ENCODE assay signal across 8 cellular contexts in the genomic region with DNA sequence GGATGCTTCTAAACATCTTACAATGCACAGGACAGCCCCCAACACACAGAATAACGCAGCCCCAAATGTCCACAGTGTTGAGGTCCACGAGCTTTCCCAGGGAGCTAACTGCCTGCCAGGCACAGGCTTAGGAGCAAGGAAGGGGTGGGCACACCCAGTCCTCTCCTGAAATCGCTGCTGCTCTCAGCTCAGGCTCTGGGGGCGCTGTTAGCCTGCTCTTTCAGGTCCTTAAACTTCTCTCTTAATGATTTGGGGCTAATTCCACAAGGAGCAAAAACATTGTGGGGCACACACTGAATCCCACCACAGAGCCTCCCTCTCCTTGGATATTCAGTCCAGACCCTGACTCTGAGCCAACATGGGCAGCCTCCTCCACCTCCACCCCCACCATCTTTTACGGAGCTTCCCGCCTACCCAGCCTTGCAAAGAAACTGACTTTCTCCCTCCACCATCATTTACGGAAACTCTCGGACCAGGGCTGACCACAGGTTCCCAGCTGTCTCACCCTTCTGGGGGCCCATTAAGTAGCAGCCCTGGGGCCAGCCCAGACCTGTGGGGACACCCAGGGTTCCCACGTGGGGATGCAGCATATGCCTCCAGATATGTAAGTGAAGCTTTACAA. TPM values are rescaled to one million over a fixed set of nuclear protein-coding genes. Genes with fewer than 3 reads are reported as not detected.
DNase-seq lines count a peak whose midpoint lies in the region; ATAC-seq and TF ChIP-seq lines count a peak whose summit lies in the region.

No MANE protein-coding gene starts in this region.

- no peak overlapping the region for H3K4me3 ChIP-seq in left lung

- peaks cover 0 to 36% of the 10 kb centered on the region in 2 donors for H3K4me1 ChIP-seq in left lung

- peak; percentile 23 to 57 for TF ChIP-seq CTCF in left lung (IDR thresholded peaks at IDR 0.05)

- peak; percentile 59 for DNase-seq in A172 (ENCODE audit: low spot score)
- peak; percentile 33 for DNase-seq in GDM1 (lab: John Stamatoyannopoulos, UW)
- peak; percentile 55 for DNase-seq in NCI-H69 (lab: John Stamatoyannopoulos, UW)
- peak; percentile 34 for DNase-seq in astrocyte of the hippocampus (ENCODE audit: low read depth, low spot score)
- no peak for DNase-seq in left lung
- no peak for DNase-seq in HCEC 1CT

- H3K27me3 ChIP-seq in left lung, result peaks cover 0 to 53% of the 10 kb centered on the region in 2 donors

- peak; percentile 19 for ATAC-seq in left lung
- no peak for ATAC-seq in HG03135 (IDR thresholded peaks at IDR 0.05; ENCODE audit: unreplicated experiment)
- no peak for ATAC-seq in esophagus mucosa

- no peak overlapping the region for H3K27ac ChIP-seq in left lung

- intact Hi-C loops in left lung (cut with DNase I), result no loop called here

- H3K36me3 ChIP-seq in left lung, result no peaks in the 10 kb centered on the region

- H3K9me3 ChIP-seq in left lung, result no peaks in the 10 kb centered on the region

RNA-seq across cellular contexts. Expression of gene CD300H, which starts 1.1 kb away (rescaled TPM):
- not detected in 2 replicates for total RNA-seq in A172 (2014; rRNA removed; shearing (Covaris generic))
- total RNA-seq in left lung (under 1 TPM in 1 of 2 donors, not detected in 1; 0.76 TPM), esophagus mucosa (not detected)

RNA-seq across cellular contexts. Expression of gene CD300C, which starts 20.3 kb away (rescaled TPM):
- total RNA-seq in A172 (2014; rRNA removed; shearing (Covaris generic)), result 0.45 and 0.46 TPM in 2 replicates
- total RNA-seq in left lung (10 to 100 TPM in 1 of 2 donors, 1 to 10 TPM in 1; 6.6 to 11.0 TPM), esophagus mucosa (0.16 TPM)

RNA-seq across cellular contexts. Expression of gene CD300LD, which starts 25.8 kb away (rescaled TPM):
- not detected in 2 replicates for total RNA-seq in A172 (2014; rRNA removed; shearing (Covaris generic))
- total RNA-seq in left lung (under 1 TPM in 1 of 2 donors, not detected in 1; 0.29 TPM), esophagus mucosa (not detected)

RNA-seq across cellular contexts. Expression of gene CD300LB, which starts 35.0 kb away (rescaled TPM):
- total RNA-seq in A172 (2014; rRNA removed; shearing (Covaris generic)), result not detected in 2 replicates
- total RNA-seq in left lung (1 to 10 TPM in 1 of 2 donors, under 1 TPM in 1; 0.58 to 1.6 TPM), esophagus mucosa (not detected)

RNA-seq across cellular contexts. Expression of gene CD300E, which starts 57.3 kb away (rescaled TPM):
- not detected in 2 replicates for total RNA-seq in A172 (2014; rRNA removed; shearing (Covaris generic))
- total RNA-seq in left lung (10 to 100 TPM in 1 of 2 donors, 1 to 10 TPM in 1; 3.2 to 28.7 TPM), esophagus mucosa (0.12 TPM)

Comparison
In these comparisons a context has a peak if more than half of its experiments do, and no peak if none do; other contexts are left out.
1. DNase-seq: peak in A172 (single experiment), GDM1 (single experiment), NCI-H69 (single experiment) and astrocyte of the hippocampus (single experiment); none in left lung (0 of 2) and HCEC 1CT (single experiment).